ENCODE assay signal across 8 cellular contexts in genomic region chr18:36130883-36131653, GRCh38. TPM values are rescaled to one million over a fixed set of nuclear protein-coding genes. Genes with fewer than 3 reads are reported as not detected.
DNase-seq lines count a peak whose midpoint lies in the region; ATAC-seq and TF ChIP-seq lines count a peak whose summit lies in the region.

No MANE protein-coding gene starts in this region.

- H3K79me2 ChIP-seq in hepatocyte: peaks cover 81% of the 10 kb centered on the region

- peaks cover 17% of the 10 kb centered on the region for H3K36me3 Mint-ChIP-seq in stimulated activated memory B cell treated with anti-CD40 and anti-IgM and Interleukin-4, amounts not matched to agents 10 μg/mL and 1 μg/mL and 100 μg/mL, for 72 hours

- H3K27me3 Mint-ChIP-seq in stimulated activated memory B cell treated with anti-CD40 and anti-IgM and Interleukin-4, amounts not matched to agents 10 μg/mL and 1 μg/mL and 100 μg/mL, for 72 hours: no peaks in the 10 kb centered on the region

- peak overlapping the region; percentile 97 for H3K4me3 Mint-ChIP-seq in stimulated activated memory B cell treated with anti-CD40 and anti-IgM and Interleukin-4, amounts not matched to agents 10 μg/mL and 1 μg/mL and 100 μg/mL, for 72 hours

- no peak overlapping the region for H2AFZ ChIP-seq in hepatocyte

- POLR2A ChIA-PET in HEK293T (lab: Yijun Ruan, JAX): interaction anchor here (0.7 to 3.2 kb wide), 8 partner anchors 9 to 153 kb away, joined by 3 to 24 read pairs (median 4); no protein-coding TSS in a partner anchor

- H3K27ac ChIP-seq in VCaP (peak overlapping the region; percentile 99), hepatocyte (no peak overlapping the region)

- CTCF ChIA-PET in HEK293T (lab: Yijun Ruan, JAX): interaction anchor here (0.6 to 1.3 kb wide), 3 partner anchors 8 to 17 kb away, joined by 3 to 4 read pairs (median 3); no protein-coding TSS in a partner anchor

- H3K27ac Mint-ChIP-seq in stimulated activated memory B cell treated with anti-CD40 and anti-IgM and Interleukin-4, amounts not matched to agents 10 μg/mL and 1 μg/mL and 100 μg/mL, for 72 hours: peak overlapping the region; percentile 99

- peak overlapping the region; percentile 93 for H3K4me2 ChIP-seq in hepatocyte

- H3K9me2 ChIP-seq in hepatocyte (replicated peaks; ENCODE audit: insufficient read depth): no peaks in the 10 kb centered on the region

- no peak for ATAC-seq in stimulated activated memory B cell treated with anti-CD40 and anti-IgM and Interleukin-4, amounts not matched to agents 10 μg/mL and 1 μg/mL and 100 μg/mL, for 72 hours

- H3K9me3 Mint-ChIP-seq in stimulated activated memory B cell treated with anti-CD40 and anti-IgM and Interleukin-4, amounts not matched to agents 10 μg/mL and 1 μg/mL and 100 μg/mL, for 72 hours: no peaks in the 10 kb centered on the region

- no peaks in the 10 kb centered on the region for H3K9me3 ChIP-seq in hepatocyte (ENCODE audit: low read depth)

- H3K4me3 ChIP-seq in hepatocyte: peak overlapping the region; percentile 89

- 80% methylated on average over 26 of the region's 26 CpGs for WGBS in hepatocyte (ENCODE audit: low lambda C conversion rate, missing lambda C conversion rate)

- H3K36me3 ChIP-seq in hepatocyte (replicated peaks; ENCODE audit: insufficient read depth, low read depth): no peaks in the 10 kb centered on the region

- H3K4me1 Mint-ChIP-seq in stimulated activated memory B cell treated with anti-CD40 and anti-IgM and Interleukin-4, amounts not matched to agents 10 μg/mL and 1 μg/mL and 100 μg/mL, for 72 hours: peaks cover 54% of the 10 kb centered on the region

- H4K20me1 ChIP-seq in hepatocyte (ENCODE audit: insufficient read depth, poor library complexity, severe bottlenecking): peaks cover 20% of the 10 kb centered on the region

- peaks cover 22% of the 10 kb centered on the region for H3K4me1 ChIP-seq in hepatocyte (ENCODE audit: insufficient read depth)

- TF ChIP-seq CTCF in VCaP (conservative IDR thresholded peaks at IDR 0.05) (no peak), hepatocyte (IDR thresholded peaks at IDR 0.05; ENCODE audit: poor library complexity) (no peak)

- H3K27me3 ChIP-seq in hepatocyte: no peaks in the 10 kb centered on the region

- DNase-seq in NOMO-1 treated with DMSO at 0.1 percent for 48 hours (lab: John Stamatoyannopoulos, UW; ENCODE audit: unreplicated experiment) (peak; percentile 26), NOMO-1 treated with dmso at 0.1 percent for 144 hours (lab: John Stamatoyannopoulos, UW; ENCODE audit: unreplicated experiment) (no peak), hepatocyte (ENCODE audit: low spot score) (no peak), cerebellar nuclear complex (lab: John Stamatoyannopoulos, UW) (no peak), HEK293T (ENCODE audit: extremely low spot score) (no peak)
- DNase-seq in activated CD8-positive, alpha-beta memory T cell treated with anti-CD3 and anti-CD28 coated beads, Interleukin-2, amount 50 U/mL, for 48 hours: no peak

TF ChIP-seq in HEK293T, 16 proteins besides CTCF, POLR2A, EP300 and RAD21:
- no peak for TF ChIP-seq CTBP1 (IDR thresholded peaks at IDR 0.05; ENCODE audit: borderline replicate concordance)
- no peak for TF ChIP-seq SUZ12 (IDR thresholded peaks at IDR 0.05)
- no peak for TF ChIP-seq ELF4 (IDR thresholded peaks at IDR 0.05)
- no peak for TF ChIP-seq ARNT (IDR thresholded peaks at IDR 0.05)
- TF ChIP-seq HDGF (IDR thresholded peaks at IDR 0.05; ENCODE audit: borderline replicate concordance): no peak
- no peak for TF ChIP-seq FOXA1 (IDR thresholded peaks at IDR 0.05)
- no peak for TF ChIP-seq LEF1 (IDR thresholded peaks at IDR 0.05; ENCODE audit: borderline replicate concordance)
- TF ChIP-seq NFRKB (IDR thresholded peaks at IDR 0.05): no peak
- no peak for TF ChIP-seq TARDBP (IDR thresholded peaks at IDR 0.05)
- no peak for TF ChIP-seq PKNOX1 (IDR thresholded peaks at IDR 0.05)
- no peak for TF ChIP-seq FOXM1 (IDR thresholded peaks at IDR 0.05; ENCODE audit: borderline replicate concordance)

RNA-seq across cellular contexts. Expression of gene ELP2, which starts 1.4 kb away (rescaled TPM):
- total RNA-seq in hepatocyte: 63.8 and 80.3 TPM in 2 replicates
- 54.3 and 55.5 TPM in 2 replicates for polyA plus RNA-seq in hepatocyte

RNA-seq across cellular contexts. Expression of gene SLC39A6, which starts 1.9 kb away (rescaled TPM):
- total RNA-seq in hepatocyte: 53.6 and 59.6 TPM in 2 replicates
- 46.6 and 48.3 TPM in 2 replicates for polyA plus RNA-seq in hepatocyte

RNA-seq across cellular contexts. Expression of gene MOCOS, which starts 56.2 kb away (rescaled TPM):
- 7.9 and 8.6 TPM in 2 replicates for total RNA-seq in hepatocyte
- 3.1 and 6.0 TPM in 2 replicates for polyA plus RNA-seq in hepatocyte
